ENCODE assay signal across 12 cellular contexts in genomic region chr15:39788108-39788507, GRCh38. TPM values are rescaled to one million over a fixed set of nuclear protein-coding genes. Genes with fewer than 3 reads are reported as not detected.
A peak's percentile ranks its signal among the peaks of the same experiment; 100 is the strongest.
DNase-seq lines count a peak whose midpoint lies in the region; TF ChIP-seq lines count a peak whose summit lies in the region.
"Had no signal": no experiment of that assay in that cellular context is flagged by ENCODE, and none has a peak within 500 bp of the region (broad histone marks: within the 10 kb centered on the region; RNA-seq: fewer than 3 reads in every experiment).

No MANE protein-coding gene starts in this region.

- H3K4me2 ChIP-seq in Loucy (ENCODE audit: low read depth, low read length, poor library complexity, severe bottlenecking) (peak overlapping the region; percentile 86), neural progenitor cell (no peak overlapping the region)

- H3K36me3 ChIP-seq in Loucy (ENCODE audit: insufficient read depth, low read length) (no peaks in the 10 kb centered on the region), neural progenitor cell (no peaks in the 10 kb centered on the region), esophagus squamous epithelium (no peaks in the 10 kb centered on the region)
- H3K36me3 ChIP-seq: HAP-1 had no signal

- peak; percentile 26 for DNase-seq in stimulated activated CD4-positive, alpha-beta T cell treated with anti-CD3 and anti-CD28 coated beads, Interleukin-15, amount 100 ng/mL, for 24 hours
- no peak for DNase-seq in stimulated activated CD4-positive, alpha-beta T cell treated with anti-CD3 and anti-CD28 coated beads, Interleukin-4, amount 100 ng/mL, for 24 hours
- DNase-seq in fibroblast of mammary gland (ENCODE audit: low read depth) (peak; percentile 50), neural progenitor cell (ENCODE audit: low spot score) (no peak), DMS 273 treated with DMSO at 0.1 percent for 48 hours (lab: John Stamatoyannopoulos, UW) (no peak), esophagus squamous epithelium (lab: John Stamatoyannopoulos, UW) (no peak), ecto neural progenitor cell (ENCODE audit: low spot score) (no peak)
- DNase-seq: activated B cell treated with CpG ODN at 0.5 μM for 24 hours; CD8-positive, alpha-beta T cell; Right ventricle myocardium superior had no signal

- no peaks in the 10 kb centered on the region for H3F3A ChIP-seq in Loucy (ENCODE audit: low read depth)
- H3F3A ChIP-seq in neural progenitor cell (ENCODE audit: low read depth), result peaks cover 9% of the 10 kb centered on the region

- no peak overlapping the region for H3K4me3 ChIP-seq in Loucy (ENCODE audit: low read length, poor library complexity, severe bottlenecking)
- H3K4me3 ChIP-seq in fibroblast of mammary gland (ENCODE audit: control insufficient read depth, low read depth, low read length), result no peak overlapping the region
- no peak overlapping the region for H3K4me3 ChIP-seq in neural progenitor cell
- H3K4me3 ChIP-seq in esophagus squamous epithelium, result no peak overlapping the region
- H3K4me3 ChIP-seq: HAP-1 had no signal

- no peak overlapping the region for H2AFZ ChIP-seq in Loucy (ENCODE audit: low read length)
- H2AFZ ChIP-seq in neural progenitor cell (replicated peaks), result no peak overlapping the region

- 23 to 32% methylated on average over 4 of the region's 4 CpGs for WGBS in esophagus squamous epithelium, 2 donors

- H3K36me3 Mint-ChIP-seq in neural progenitor cell, result no peaks in the 10 kb centered on the region

- no peak overlapping the region for H3K4me3 Mint-ChIP-seq in neural progenitor cell
- H3K4me3 Mint-ChIP-seq: activated B cell treated with CpG ODN at 0.5 μM for 24 hours; CD8-positive, alpha-beta T cell had no signal

- no peak for TF ChIP-seq CTCF in Loucy (conservative IDR thresholded peaks at IDR 0.05; ENCODE audit: low read length)
- TF ChIP-seq CTCF in fibroblast of mammary gland (conservative IDR thresholded peaks at IDR 0.05; ENCODE audit: control insufficient read depth, insufficient read depth, low read depth, low read length), result no peak
- no peak for TF ChIP-seq CTCF in neural progenitor cell (IDR thresholded peaks at IDR 0.05)
- no peak for TF ChIP-seq CTCF in esophagus squamous epithelium (IDR thresholded peaks at IDR 0.05)

- peaks cover 54% of the 10 kb centered on the region for H3K4me1 Mint-ChIP-seq in neural progenitor cell

- no peaks in the 10 kb centered on the region for H3K27me3 Mint-ChIP-seq in neural progenitor cell (ENCODE audit: insufficient read depth, low read depth)
- H3K27me3 Mint-ChIP-seq: activated B cell treated with CpG ODN at 0.5 μM for 24 hours had no signal

- H3K27ac Mint-ChIP-seq in neural progenitor cell, result no peak overlapping the region

- peaks cover 23% of the 10 kb centered on the region for H3K79me2 ChIP-seq in Loucy (ENCODE audit: insufficient read depth, low read length)
- H3K79me2 ChIP-seq in neural progenitor cell (ENCODE audit: low read depth), result peaks cover 11% of the 10 kb centered on the region

- H3K9ac ChIP-seq in Loucy (ENCODE audit: low read depth, low read length, poor library complexity, severe bottlenecking), result peak overlapping the region; percentile 19
- H3K9ac ChIP-seq in neural progenitor cell, result no peak overlapping the region

- H4K20me1 ChIP-seq in Loucy (ENCODE audit: insufficient read depth, low read length, poor library complexity, severe bottlenecking), result no peaks in the 10 kb centered on the region
- no peaks in the 10 kb centered on the region for H4K20me1 ChIP-seq in neural progenitor cell (ENCODE audit: low read depth)

- H3K4me1 ChIP-seq in Loucy (ENCODE audit: insufficient read depth, low read length, poor library complexity, severe bottlenecking) (peaks cover 79% of the 10 kb centered on the region), neural progenitor cell (peaks cover 23% of the 10 kb centered on the region), esophagus squamous epithelium (peaks cover 9 to 55% (median 12%) of the 10 kb centered on the region in 3 donors)

- H3K27me3 ChIP-seq in Loucy (ENCODE audit: insufficient read depth, low read length, poor library complexity, severe bottlenecking) (no peaks in the 10 kb centered on the region), neural progenitor cell (no peaks in the 10 kb centered on the region), esophagus squamous epithelium (no peaks in the 10 kb centered on the region)

- H3K9me3 ChIP-seq in Loucy (ENCODE audit: insufficient read depth, low read depth, low read length) (no peaks in the 10 kb centered on the region), neural progenitor cell (ENCODE audit: low read depth) (no peaks in the 10 kb centered on the region), esophagus squamous epithelium (no peaks in the 10 kb centered on the region)
- H3K9me3 ChIP-seq: HAP-1 had no signal

- intact Hi-C loops in esophagus squamous epithelium (cut with DNase I), result no loop called here

- H3K9me3 Mint-ChIP-seq in neural progenitor cell, result no peaks in the 10 kb centered on the region
- H3K9me3 Mint-ChIP-seq: activated B cell treated with CpG ODN at 0.5 μM for 24 hours; CD8-positive, alpha-beta T cell had no signal

- TF ChIP-seq POLR2A in esophagus squamous epithelium (IDR thresholded peaks at IDR 0.05), result no peak

- no peak overlapping the region for H3K27ac ChIP-seq in neural progenitor cell
- peak overlapping the region in 1 of 4 donors; percentile 25 for H3K27ac ChIP-seq in esophagus squamous epithelium

- H3K9me2 ChIP-seq in Loucy (replicated peaks; ENCODE audit: low read depth, low read length), result no peaks in the 10 kb centered on the region

RNA-seq across cellular contexts. Expression of gene FSIP1, which starts 5.5 kb away (rescaled TPM):
- total RNA-seq in neural progenitor cell (ENCODE audit: low replicate concordance), result 2.1 and 2.5 TPM in 2 replicates
- under 1 TPM in 3 of 4 donors, not detected in 1; 0.38 to 0.91 (median 0.57) TPM for total RNA-seq in esophagus squamous epithelium

Comparison
In these comparisons a context has a peak if more than half of its experiments do, and no peak if none do; other contexts are left out.
1. DNase-seq: peak in stimulated activated CD4-positive, alpha-beta T cell treated with anti-CD3 and anti-CD28 coated beads, Interleukin-15, amount 100 ng/mL, for 24 hours (single experiment) and fibroblast of mammary gland (single experiment); none in stimulated activated CD4-positive, alpha-beta T cell treated with anti-CD3 and anti-CD28 coated beads, Interleukin-4, amount 100 ng/mL, for 24 hours (single experiment), neural progenitor cell (single experiment), DMS 273 treated with DMSO at 0.1 percent for 48 hours (single experiment), esophagus squamous epithelium (single experiment) and ecto neural progenitor cell (single experiment).